ENCODE assay signal across 8 cellular contexts in the genomic region with DNA sequence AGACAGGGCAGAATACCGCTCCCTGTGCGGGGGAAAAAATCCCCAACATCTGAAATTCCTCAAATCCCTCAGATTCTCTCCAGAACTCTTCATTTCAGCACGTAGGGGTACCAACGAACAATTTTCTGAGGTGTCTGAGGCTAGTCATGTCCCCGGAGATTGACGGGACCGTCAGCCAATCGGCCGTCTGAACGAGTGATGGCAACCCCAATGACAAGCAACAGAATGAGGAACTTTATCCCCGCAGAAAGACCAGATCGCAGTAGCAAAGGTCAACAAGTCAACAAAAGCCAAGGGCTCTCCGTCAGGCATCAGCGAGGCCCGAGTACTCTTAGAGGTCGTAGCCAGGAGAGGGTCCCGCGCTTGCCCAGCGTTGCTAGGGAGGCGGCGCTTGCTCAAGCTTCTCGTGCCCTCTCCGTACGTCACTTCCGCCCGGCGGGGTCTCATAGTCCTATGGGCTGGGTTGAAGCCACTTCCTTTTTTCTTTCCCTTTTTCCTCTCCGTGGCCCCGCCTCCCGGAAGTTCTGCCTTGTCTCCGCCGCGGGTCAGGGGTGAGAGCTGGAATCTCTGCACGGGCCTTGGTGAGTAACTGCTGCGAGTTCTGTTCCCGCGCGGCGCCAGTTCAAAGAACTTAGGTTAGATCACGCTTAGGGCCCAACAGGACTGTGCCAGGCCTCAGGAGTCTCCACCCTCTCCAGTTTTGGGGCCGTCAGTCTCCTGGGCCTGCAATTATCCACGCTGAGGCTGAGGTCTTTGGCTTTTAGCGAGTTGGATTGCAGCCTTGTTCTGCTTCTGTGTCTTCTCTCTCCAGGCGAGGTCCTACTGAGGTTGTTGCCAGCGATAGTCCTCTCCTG. TPM values are rescaled to one million over a fixed set of nuclear protein-coding genes. Genes with fewer than 3 reads are reported as not detected.
DNase-seq lines count a peak whose midpoint lies in the region; ATAC-seq and TF ChIP-seq lines count a peak whose summit lies in the region.

A gene with protein sequence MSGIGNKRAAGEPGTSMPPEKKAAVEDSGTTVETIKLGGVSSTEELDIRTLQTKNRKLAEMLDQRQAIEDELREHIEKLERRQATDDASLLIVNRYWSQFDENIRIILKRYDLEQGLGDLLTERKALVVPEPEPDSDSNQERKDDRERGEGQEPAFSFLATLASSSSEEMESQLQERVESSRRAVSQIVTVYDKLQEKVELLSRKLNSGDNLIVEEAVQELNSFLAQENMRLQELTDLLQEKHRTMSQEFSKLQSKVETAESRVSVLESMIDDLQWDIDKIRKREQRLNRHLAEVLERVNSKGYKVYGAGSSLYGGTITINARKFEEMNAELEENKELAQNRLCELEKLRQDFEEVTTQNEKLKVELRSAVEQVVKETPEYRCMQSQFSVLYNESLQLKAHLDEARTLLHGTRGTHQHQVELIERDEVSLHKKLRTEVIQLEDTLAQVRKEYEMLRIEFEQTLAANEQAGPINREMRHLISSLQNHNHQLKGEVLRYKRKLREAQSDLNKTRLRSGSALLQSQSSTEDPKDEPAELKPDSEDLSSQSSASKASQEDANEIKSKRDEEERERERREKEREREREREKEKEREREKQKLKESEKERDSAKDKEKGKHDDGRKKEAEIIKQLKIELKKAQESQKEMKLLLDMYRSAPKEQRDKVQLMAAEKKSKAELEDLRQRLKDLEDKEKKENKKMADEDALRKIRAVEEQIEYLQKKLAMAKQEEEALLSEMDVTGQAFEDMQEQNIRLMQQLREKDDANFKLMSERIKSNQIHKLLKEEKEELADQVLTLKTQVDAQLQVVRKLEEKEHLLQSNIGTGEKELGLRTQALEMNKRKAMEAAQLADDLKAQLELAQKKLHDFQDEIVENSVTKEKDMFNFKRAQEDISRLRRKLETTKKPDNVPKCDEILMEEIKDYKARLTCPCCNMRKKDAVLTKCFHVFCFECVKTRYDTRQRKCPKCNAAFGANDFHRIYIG (plus strand): TSS at position 520 of the 854 bp plus-strand sequence. CDS start 1,571 bp downstream, outside the sequence.

- peaks cover 12 to 21% (median 13%) of the 10 kb centered on the region in 3 donors for H3K4me1 Mint-ChIP-seq in IgD-negative memory B cell

- H3K27me3 ChIP-seq in mononuclear cell (ENCODE audit: insufficient read depth, low read length), result no peaks in the 10 kb centered on the region

- H3K27me3 Mint-ChIP-seq in IgD-negative memory B cell, result no peaks in the 10 kb centered on the region

- H3K9me3 ChIP-seq in mononuclear cell (ENCODE audit: low read depth, low read length), result no peaks in the 10 kb centered on the region

- TF ChIP-seq CTCF in epithelial cell of esophagus (IDR thresholded peaks at IDR 0.05; ENCODE audit: insufficient read depth, low read depth, low read length, missing control alignments), result no peak

- DNase-seq in DMS 273 treated with DMSO at 0.1 percent for 48 hours (lab: John Stamatoyannopoulos, UW) (peak; percentile 96), OCI-M2 (lab: John Stamatoyannopoulos, UW; ENCODE audit: unreplicated experiment) (peak; percentile 78), activated T-cell treated with anti-CD3 and anti-CD28 coated beads for 4 hours (peak; percentile 99), epithelial cell of esophagus (ENCODE audit: low read depth) (peak; percentile 99)
- DNase-seq in stimulated activated CD8-positive, alpha-beta memory T cell treated with anti-CD3 and anti-CD28 coated beads, Interleukin-4, amount 100 ng/mL, for 1 hour (ENCODE audit: low read depth in 2 of 2, low spot score in 1 of 2), result peak; percentile 99

- peaks cover 24% of the 10 kb centered on the region for H3K4me1 ChIP-seq in mononuclear cell (ENCODE audit: insufficient read depth, low read length)

- peak within 1 kb of the TSS; percentile 89 to 99 (median 95) for H3K4me3 Mint-ChIP-seq in IgD-negative memory B cell

- H3K27ac Mint-ChIP-seq in IgD-negative memory B cell, result peak within 1 kb of the TSS; percentile 94 to 100 (median 100)

- H3K36me3 Mint-ChIP-seq in IgD-negative memory B cell, result no peaks in the 10 kb centered on the region

- H3K9me3 Mint-ChIP-seq in IgD-negative memory B cell, result no peaks in the 10 kb centered on the region

- ATAC-seq in GM21529 (IDR thresholded peaks at IDR 0.05; ENCODE audit: unreplicated experiment), result peak; percentile 95

- peak within 1 kb of the TSS; percentile 65 for H3K4me3 ChIP-seq in epithelial cell of esophagus (ENCODE audit: low read length)
- peak within 1 kb of the TSS; percentile 63 for H3K4me3 ChIP-seq in mononuclear cell (ENCODE audit: low read length)

RNA-seq across cellular contexts. Expression of the gene that starts here (rescaled TPM):
- polyA plus RNA-seq in IgD-negative memory B cell, result 43.6 TPM
- total RNA-seq in mononuclear cell, result 12.7 TPM

Comparison
In these comparisons a context has a peak if more than half of its experiments do, and no peak if none do; other contexts are left out.
1. Peak in every context shown above with its lines: DNase-seq, ATAC-seq and H3K4me3 ChIP-seq.